Comparison of ENCODE assay signal across 1 cellular context in genomic region chr1:223845810-223846667, GRCh38.
A peak's percentile ranks its signal among the peaks of the same experiment; 100 is the strongest.
TF ChIP-seq lines count a peak whose summit lies in the region.

A gene with protein sequence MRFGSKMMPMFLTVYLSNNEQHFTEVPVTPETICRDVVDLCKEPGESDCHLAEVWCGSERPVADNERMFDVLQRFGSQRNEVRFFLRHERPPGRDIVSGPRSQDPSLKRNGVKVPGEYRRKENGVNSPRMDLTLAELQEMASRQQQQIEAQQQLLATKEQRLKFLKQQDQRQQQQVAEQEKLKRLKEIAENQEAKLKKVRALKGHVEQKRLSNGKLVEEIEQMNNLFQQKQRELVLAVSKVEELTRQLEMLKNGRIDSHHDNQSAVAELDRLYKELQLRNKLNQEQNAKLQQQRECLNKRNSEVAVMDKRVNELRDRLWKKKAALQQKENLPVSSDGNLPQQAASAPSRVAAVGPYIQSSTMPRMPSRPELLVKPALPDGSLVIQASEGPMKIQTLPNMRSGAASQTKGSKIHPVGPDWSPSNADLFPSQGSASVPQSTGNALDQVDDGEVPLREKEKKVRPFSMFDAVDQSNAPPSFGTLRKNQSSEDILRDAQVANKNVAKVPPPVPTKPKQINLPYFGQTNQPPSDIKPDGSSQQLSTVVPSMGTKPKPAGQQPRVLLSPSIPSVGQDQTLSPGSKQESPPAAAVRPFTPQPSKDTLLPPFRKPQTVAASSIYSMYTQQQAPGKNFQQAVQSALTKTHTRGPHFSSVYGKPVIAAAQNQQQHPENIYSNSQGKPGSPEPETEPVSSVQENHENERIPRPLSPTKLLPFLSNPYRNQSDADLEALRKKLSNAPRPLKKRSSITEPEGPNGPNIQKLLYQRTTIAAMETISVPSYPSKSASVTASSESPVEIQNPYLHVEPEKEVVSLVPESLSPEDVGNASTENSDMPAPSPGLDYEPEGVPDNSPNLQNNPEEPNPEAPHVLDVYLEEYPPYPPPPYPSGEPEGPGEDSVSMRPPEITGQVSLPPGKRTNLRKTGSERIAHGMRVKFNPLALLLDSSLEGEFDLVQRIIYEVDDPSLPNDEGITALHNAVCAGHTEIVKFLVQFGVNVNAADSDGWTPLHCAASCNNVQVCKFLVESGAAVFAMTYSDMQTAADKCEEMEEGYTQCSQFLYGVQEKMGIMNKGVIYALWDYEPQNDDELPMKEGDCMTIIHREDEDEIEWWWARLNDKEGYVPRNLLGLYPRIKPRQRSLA (minus strand): TSS chr1:223845947. CDS start chr1:223845680, 267 bp downstream.

TF ChIP-seq in K562, 482 proteins besides CTCF, POLR2A, EP300 and RAD21 (continued from another document and continues in another):
- no peak for TF ChIP-seq THAP7 (CRISPR knock-in tag; IDR thresholded peaks at IDR 0.05)
- TF ChIP-seq FOXO4 (CRISPR knock-in tag; IDR thresholded peaks at IDR 0.05), result peak; percentile 86; the same call in 1 of the 2 replicates
- peak; percentile 80 for TF ChIP-seq ATF7 (IDR thresholded peaks at IDR 0.05)
- TF ChIP-seq ZZZ3 (IDR thresholded peaks at IDR 0.05), result no peak
- TF ChIP-seq, protein P1, sequence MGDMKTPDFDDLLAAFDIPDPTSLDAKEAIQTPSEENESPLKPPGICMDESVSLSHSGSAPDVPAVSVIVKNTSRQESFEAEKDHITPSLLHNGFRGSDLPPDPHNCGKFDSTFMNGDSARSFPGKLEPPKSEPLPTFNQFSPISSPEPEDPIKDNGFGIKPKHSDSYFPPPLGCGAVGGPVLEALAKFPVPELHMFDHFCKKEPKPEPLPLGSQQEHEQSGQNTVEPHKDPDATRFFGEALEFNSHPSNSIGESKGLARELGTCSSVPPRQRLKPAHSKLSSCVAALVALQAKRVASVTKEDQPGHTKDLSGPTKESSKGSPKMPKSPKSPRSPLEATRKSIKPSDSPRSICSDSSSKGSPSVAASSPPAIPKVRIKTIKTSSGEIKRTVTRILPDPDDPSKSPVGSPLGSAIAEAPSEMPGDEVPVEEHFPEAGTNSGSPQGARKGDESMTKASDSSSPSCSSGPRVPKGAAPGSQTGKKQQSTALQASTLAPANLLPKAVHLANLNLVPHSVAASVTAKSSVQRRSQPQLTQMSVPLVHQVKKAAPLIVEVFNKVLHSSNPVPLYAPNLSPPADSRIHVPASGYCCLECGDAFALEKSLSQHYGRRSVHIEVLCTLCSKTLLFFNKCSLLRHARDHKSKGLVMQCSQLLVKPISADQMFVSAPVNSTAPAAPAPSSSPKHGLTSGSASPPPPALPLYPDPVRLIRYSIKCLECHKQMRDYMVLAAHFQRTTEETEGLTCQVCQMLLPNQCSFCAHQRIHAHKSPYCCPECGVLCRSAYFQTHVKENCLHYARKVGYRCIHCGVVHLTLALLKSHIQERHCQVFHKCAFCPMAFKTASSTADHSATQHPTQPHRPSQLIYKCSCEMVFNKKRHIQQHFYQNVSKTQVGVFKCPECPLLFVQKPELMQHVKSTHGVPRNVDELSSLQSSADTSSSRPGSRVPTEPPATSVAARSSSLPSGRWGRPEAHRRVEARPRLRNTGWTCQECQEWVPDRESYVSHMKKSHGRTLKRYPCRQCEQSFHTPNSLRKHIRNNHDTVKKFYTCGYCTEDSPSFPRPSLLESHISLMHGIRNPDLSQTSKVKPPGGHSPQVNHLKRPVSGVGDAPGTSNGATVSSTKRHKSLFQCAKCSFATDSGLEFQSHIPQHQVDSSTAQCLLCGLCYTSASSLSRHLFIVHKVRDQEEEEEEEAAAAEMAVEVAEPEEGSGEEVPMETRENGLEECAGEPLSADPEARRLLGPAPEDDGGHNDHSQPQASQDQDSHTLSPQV (IDR thresholded peaks at IDR 0.05), result peak; percentile 94
- 0 out of 2 replicates have a peak, but pooled peaks have one; percentile 19 for TF ChIP-seq ZNF707 (CRISPR knock-in tag; conservative IDR thresholded peaks at IDR 0.05)
- TF ChIP-seq, protein P2, sequence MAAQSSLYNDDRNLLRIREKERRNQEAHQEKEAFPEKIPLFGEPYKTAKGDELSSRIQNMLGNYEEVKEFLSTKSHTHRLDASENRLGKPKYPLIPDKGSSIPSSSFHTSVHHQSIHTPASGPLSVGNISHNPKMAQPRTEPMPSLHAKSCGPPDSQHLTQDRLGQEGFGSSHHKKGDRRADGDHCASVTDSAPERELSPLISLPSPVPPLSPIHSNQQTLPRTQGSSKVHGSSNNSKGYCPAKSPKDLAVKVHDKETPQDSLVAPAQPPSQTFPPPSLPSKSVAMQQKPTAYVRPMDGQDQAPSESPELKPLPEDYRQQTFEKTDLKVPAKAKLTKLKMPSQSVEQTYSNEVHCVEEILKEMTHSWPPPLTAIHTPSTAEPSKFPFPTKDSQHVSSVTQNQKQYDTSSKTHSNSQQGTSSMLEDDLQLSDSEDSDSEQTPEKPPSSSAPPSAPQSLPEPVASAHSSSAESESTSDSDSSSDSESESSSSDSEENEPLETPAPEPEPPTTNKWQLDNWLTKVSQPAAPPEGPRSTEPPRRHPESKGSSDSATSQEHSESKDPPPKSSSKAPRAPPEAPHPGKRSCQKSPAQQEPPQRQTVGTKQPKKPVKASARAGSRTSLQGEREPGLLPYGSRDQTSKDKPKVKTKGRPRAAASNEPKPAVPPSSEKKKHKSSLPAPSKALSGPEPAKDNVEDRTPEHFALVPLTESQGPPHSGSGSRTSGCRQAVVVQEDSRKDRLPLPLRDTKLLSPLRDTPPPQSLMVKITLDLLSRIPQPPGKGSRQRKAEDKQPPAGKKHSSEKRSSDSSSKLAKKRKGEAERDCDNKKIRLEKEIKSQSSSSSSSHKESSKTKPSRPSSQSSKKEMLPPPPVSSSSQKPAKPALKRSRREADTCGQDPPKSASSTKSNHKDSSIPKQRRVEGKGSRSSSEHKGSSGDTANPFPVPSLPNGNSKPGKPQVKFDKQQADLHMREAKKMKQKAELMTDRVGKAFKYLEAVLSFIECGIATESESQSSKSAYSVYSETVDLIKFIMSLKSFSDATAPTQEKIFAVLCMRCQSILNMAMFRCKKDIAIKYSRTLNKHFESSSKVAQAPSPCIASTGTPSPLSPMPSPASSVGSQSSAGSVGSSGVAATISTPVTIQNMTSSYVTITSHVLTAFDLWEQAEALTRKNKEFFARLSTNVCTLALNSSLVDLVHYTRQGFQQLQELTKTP (IDR thresholded peaks at IDR 0.05; ENCODE audit: low read depth in 1 of 2, partially characterized antibody in 2 of 2), result no peak
- peak; percentile 89 for TF ChIP-seq L3MBTL2 (IDR thresholded peaks at IDR 0.05)
- no peak for TF ChIP-seq CEBPG (CRISPR knock-in tag; IDR thresholded peaks at IDR 0.05)
- no peak for TF ChIP-seq CEBPG (tag; conservative IDR thresholded peaks at IDR 0.05 in 1 of 2, IDR thresholded peaks at IDR 0.05 in 1 of 2)
- peak; percentile 91 for TF ChIP-seq ZNF197 (CRISPR knock-in tag; IDR thresholded peaks at IDR 0.05; ENCODE audit: low read depth)
- TF ChIP-seq EHMT2 (IDR thresholded peaks at IDR 0.05), result no peak
- TF ChIP-seq PHF20 (IDR thresholded peaks at IDR 0.05; ENCODE audit: partially characterized antibody), result peak; percentile 80
- TF ChIP-seq STAT6 (CRISPR knock-in tag; IDR thresholded peaks at IDR 0.05), result no peak
- TF ChIP-seq TBL1XR1 (IDR thresholded peaks at IDR 0.05; ENCODE audit: low read length in 2 of 2), result peak in 1 of 2 experiments; percentile 28; a peak in 1 of 4 replicates
- peak in 1 of 2 experiments; percentile 87 for TF ChIP-seq MAZ (CRISPR knock-in tag; conservative IDR thresholded peaks at IDR 0.05 in 1 of 2, IDR thresholded peaks at IDR 0.05 in 1 of 2)
- TF ChIP-seq, protein P3, sequence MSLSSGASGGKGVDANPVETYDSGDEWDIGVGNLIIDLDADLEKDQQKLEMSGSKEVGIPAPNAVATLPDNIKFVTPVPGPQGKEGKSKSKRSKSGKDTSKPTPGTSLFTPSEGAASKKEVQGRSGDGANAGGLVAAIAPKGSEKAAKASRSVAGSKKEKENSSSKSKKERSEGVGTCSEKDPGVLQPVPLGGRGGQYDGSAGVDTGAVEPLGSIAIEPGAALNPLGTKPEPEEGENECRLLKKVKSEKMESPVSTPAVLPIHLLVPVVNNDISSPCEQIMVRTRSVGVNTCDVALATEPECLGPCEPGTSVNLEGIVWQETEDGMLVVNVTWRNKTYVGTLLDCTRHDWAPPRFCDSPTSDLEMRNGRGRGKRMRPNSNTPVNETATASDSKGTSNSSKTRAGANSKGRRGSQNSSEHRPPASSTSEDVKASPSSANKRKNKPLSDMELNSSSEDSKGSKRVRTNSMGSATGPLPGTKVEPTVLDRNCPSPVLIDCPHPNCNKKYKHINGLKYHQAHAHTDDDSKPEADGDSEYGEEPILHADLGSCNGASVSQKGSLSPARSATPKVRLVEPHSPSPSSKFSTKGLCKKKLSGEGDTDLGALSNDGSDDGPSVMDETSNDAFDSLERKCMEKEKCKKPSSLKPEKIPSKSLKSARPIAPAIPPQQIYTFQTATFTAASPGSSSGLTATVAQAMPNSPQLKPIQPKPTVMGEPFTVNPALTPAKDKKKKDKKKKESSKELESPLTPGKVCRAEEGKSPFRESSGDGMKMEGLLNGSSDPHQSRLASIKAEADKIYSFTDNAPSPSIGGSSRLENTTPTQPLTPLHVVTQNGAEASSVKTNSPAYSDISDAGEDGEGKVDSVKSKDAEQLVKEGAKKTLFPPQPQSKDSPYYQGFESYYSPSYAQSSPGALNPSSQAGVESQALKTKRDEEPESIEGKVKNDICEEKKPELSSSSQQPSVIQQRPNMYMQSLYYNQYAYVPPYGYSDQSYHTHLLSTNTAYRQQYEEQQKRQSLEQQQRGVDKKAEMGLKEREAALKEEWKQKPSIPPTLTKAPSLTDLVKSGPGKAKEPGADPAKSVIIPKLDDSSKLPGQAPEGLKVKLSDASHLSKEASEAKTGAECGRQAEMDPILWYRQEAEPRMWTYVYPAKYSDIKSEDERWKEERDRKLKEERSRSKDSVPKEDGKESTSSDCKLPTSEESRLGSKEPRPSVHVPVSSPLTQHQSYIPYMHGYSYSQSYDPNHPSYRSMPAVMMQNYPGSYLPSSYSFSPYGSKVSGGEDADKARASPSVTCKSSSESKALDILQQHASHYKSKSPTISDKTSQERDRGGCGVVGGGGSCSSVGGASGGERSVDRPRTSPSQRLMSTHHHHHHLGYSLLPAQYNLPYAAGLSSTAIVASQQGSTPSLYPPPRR (CRISPR knock-in tag; IDR thresholded peaks at IDR 0.05; ENCODE audit: borderline replicate concordance), result no peak
- TF ChIP-seq KDM4B (IDR thresholded peaks at IDR 0.05; ENCODE audit: borderline replicate concordance in 2 of 2, low read depth in 1 of 2), result peak in 1 of 2 experiments; percentile 66; a peak in 1 of 4 replicates
- TF ChIP-seq MBD1 (CRISPR knock-in tag; IDR thresholded peaks at IDR 0.05), result no peak
- 0 out of 2 replicates have a peak, but pooled peaks have one; percentile 50 for TF ChIP-seq ZNF57 (CRISPR knock-in tag; IDR thresholded peaks at IDR 0.05)
- no peak for TF ChIP-seq USF2 (CRISPR knock-in tag; IDR thresholded peaks at IDR 0.05)
- no peak for TF ChIP-seq ZFP91 (CRISPR knock-in tag; IDR thresholded peaks at IDR 0.05)
